In the genomic region with DNA sequence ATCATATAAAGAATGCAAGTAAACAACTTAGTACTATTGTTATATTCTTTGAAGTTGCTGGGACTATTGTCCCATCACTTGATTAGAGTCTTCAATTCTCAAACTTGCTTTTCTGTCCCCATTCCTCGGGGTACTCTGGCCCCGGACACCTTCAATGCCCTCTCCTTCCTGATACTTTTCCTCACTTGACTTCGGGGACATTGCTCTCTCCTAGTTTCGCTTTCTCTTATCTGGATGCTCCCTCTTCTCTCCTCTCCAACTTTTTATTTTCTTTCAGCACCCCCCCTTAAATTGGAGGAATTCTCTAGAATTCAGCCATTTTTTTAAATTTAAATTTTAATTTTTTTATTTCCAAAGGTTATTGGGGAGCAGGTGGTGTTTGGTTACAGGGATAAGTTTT, we compare ENCODE assay signal across 33 cellular contexts.
"Had no signal": no experiment of that assay in that cellular context is flagged by ENCODE, and none has a peak within 500 bp of the region (broad histone marks: within the 10 kb centered on the region; RNA-seq: fewer than 3 reads in every experiment).

No MANE protein-coding gene starts in this region.

- H3K4me1 ChIP-seq: body of pancreas, breast epithelium had no signal

- H3K36me3 ChIP-seq: adrenal gland, ascending aorta, brain microvascular endothelial cell, breast epithelium, cardiac muscle cell had no signal

- ATAC-seq: activated naive CD8-positive, alpha-beta T cell treated with anti-CD3 and anti-CD28 coated beads, Interleukin-2, amount 50 U/mL, for 24 hours; activated T-cell treated with anti-CD3 and anti-CD28 coated beads, Interleukin-2, amount 50 U/mL, for 4 hours; activated T-cell treated with anti-CD3 and anti-CD28 coated beads, Interleukin-2, amount 50 U/mL, for 72 hours; activated T-helper 17 cell treated with anti-CD3 and anti-CD28 coated beads, Interleukin-2, amount 50 U/mL, for 72 hours; body of pancreas had no signal

- DNase-seq: activated effector memory CD4-positive, alpha-beta T cell treated with anti-CD3 and anti-CD28 coated beads, Interleukin-2, amount 50 U/mL, for 16 hours; activated effector memory CD4-positive, alpha-beta T cell treated with Interleukin-2 at 50 U/mL for 16 hours; activated gamma-delta T cell; activated gamma-delta T cell treated with Interleukin-2 at 50 U/mL for 16 hours; activated naive CD4-positive, alpha-beta T cell; activated naive CD4-positive, alpha-beta T cell treated with anti-CD3 and anti-CD28 coated beads for 36 hours; activated naive CD4-positive, alpha-beta T cell treated with anti-CD3 and anti-CD28 coated beads, Interleukin-2, amount 10 ng/mL, durations not matched to agents 7 days and 5 days; activated naive CD4-positive, alpha-beta T cell treated with anti-CD3 and anti-CD28 coated beads, Interleukin-2, amount 50 U/mL, for 16 hours; activated naive CD4-positive, alpha-beta T cell treated with Interleukin-2 at 50 U/mL for 16 hours; activated naive CD8-positive, alpha-beta T cell treated with anti-CD3 and anti-CD28 coated beads for 36 hours; activated naive CD8-positive, alpha-beta T cell treated with anti-CD3 and anti-CD28 coated beads, Interleukin-2, amount 10 ng/mL, durations not matched to agents 7 days and 5 days; activated naive CD8-positive, alpha-beta T cell treated with anti-CD3 and anti-CD28 coated beads, Interleukin-2, amount 50 U/mL, for 24 hours; activated T-cell treated with anti-CD3 and anti-CD28 coated beads, Interleukin-2, amount 50 U/mL, for 1 hour; activated T-cell treated with anti-CD3 and anti-CD28 coated beads, Interleukin-2, amount 50 U/mL, for 24 hours; activated T-cell treated with anti-CD3 and anti-CD28 coated beads, Interleukin-2, amount 50 U/mL, for 4 hours; activated T-cell treated with anti-CD3 and anti-CD28 coated beads, Interleukin-2, amount 50 U/mL, for 48 hours; activated T-cell treated with anti-CD3 and anti-CD28 coated beads, Interleukin-2, amount 50 U/mL, for 72 hours; adrenal gland; amniotic stem cell; amygdala; anterior cingulate cortex; aorta; body of pancreas; brain microvascular endothelial cell; caudate nucleus; central memory CD4-positive, alpha-beta T cell; cerebellar nuclear complex had no signal

- H3K27me3 ChIP-seq: adrenal gland, ascending aorta, body of pancreas, brain microvascular endothelial cell, breast epithelium, cardiac muscle cell had no signal

- FAIRE-seq: astrocyte, bronchial epithelial cell had no signal

- H3K9me3 ChIP-seq: adrenal gland had no signal

- H3K27ac ChIP-seq: ascending aorta, body of pancreas, breast epithelium, cardiac muscle cell had no signal

- H3K4me3 ChIP-seq: adrenal gland, ascending aorta, body of pancreas, breast epithelium, cardiac muscle cell had no signal
